ENCODE assay signal across 22 cellular contexts in the genomic region with DNA sequence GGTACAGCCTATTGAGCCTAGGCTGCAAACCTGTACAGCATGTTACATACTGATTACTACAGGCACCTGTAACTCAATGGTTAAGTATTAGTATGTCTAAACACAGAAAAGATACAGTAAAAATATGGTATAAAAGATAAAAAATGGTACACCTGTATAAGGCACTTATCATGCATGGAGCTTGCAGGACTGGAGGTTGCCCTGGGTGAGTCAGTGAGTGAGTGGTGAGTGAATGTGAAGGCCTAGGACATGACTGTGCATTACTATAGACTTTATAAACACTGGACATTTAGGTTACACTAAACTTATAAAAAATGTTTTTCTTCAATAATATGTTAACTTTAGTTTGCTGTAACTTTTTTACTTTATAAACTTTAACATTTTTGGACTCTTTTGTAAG.
DNase-seq lines count a peak whose midpoint lies in the region; ATAC-seq, FAIRE-seq and TF ChIP-seq lines count a peak whose summit lies in the region.
"Had no signal": no experiment of that assay in that cellular context is flagged by ENCODE, and none has a peak within 500 bp of the region (broad histone marks: within the 10 kb centered on the region; RNA-seq: fewer than 3 reads in every experiment).

No MANE protein-coding gene starts in this region.

- H3K27ac ChIP-seq in PC-3 (ENCODE audit: low read length): no peak overlapping the region
- H3K27ac ChIP-seq: PC-9, right lobe of liver, SK-N-MC, testis had no signal

- no peak overlapping the region for H2AFZ ChIP-seq in PC-3 (ENCODE audit: low read length)
- H2AFZ ChIP-seq: PC-9 had no signal

- no peak overlapping the region for H3K4me3 Mint-ChIP-seq in activated T-cell treated with anti-CD3 and anti-CD28 coated beads, Interleukin-2, amount 50 U/mL, for 4 hours
- H3K4me3 Mint-ChIP-seq: activated naive CD8-positive, alpha-beta T cell treated with anti-CD3 and anti-CD28 coated beads for 36 hours; activated T-helper 1 cell treated with anti-CD3 and anti-CD28 coated beads, Interleukin-12 subunit alpha, Interleukin-12 subunit beta, Interleukin-2, Interleukin-4 antibody, amounts not matched to agents 30 ng/mL and 10 ng/mL and 1 ng/mL, durations not matched to agents 14 hours and 24 hours and 36 hours; memory B cell; naive thymus-derived CD4-positive, alpha-beta T cell; stimulated activated memory B cell treated with anti-CD40 and anti-IgM and Interleukin-4, amounts not matched to agents 10 μg/mL and 1 μg/mL and 100 μg/mL, for 72 hours had no signal

- FAIRE-seq in bronchial epithelial cell (lab: Jason Lieb, UNC): no peak

- no peaks in the 10 kb centered on the region for H3K9me3 ChIP-seq in PC-3 (ENCODE audit: low read length)
- H3K9me3 ChIP-seq: heart right ventricle, right lobe of liver, testis had no signal

- no peaks in the 10 kb centered on the region for H3K4me1 Mint-ChIP-seq in activated T-cell treated with anti-CD3 and anti-CD28 coated beads, Interleukin-2, amount 50 U/mL, for 4 hours (ENCODE audit: low read depth)
- H3K4me1 Mint-ChIP-seq: activated naive CD8-positive, alpha-beta T cell treated with anti-CD3 and anti-CD28 coated beads for 36 hours; memory B cell had no signal

- no TSS peak for BruUV-seq in PC-3 (replicated peaks; lab: Mats Ljungman, UMichigan)

- H3K4me3 ChIP-seq in PC-3 (ENCODE audit: low read length): no peak overlapping the region
- no peak overlapping the region for H3K4me3 ChIP-seq in bronchial epithelial cell (ENCODE audit: low read depth, low read length)
- H3K4me3 ChIP-seq: heart right ventricle, PC-9, right lobe of liver, SK-N-MC, testis had no signal

- no peaks in the 10 kb centered on the region for H3K27me3 Mint-ChIP-seq in activated T-cell treated with anti-CD3 and anti-CD28 coated beads, Interleukin-2, amount 50 U/mL, for 4 hours (ENCODE audit: low read depth)

- no peaks in the 10 kb centered on the region for H3K79me2 ChIP-seq in PC-3 (ENCODE audit: low read length)

- no peaks in the 10 kb centered on the region for H3K27me3 ChIP-seq in PC-3 (ENCODE audit: low read length)
- no peaks in the 10 kb centered on the region for H3K27me3 ChIP-seq in bronchial epithelial cell (ENCODE audit: control insufficient read depth, insufficient read depth, low read length)
- H3K27me3 ChIP-seq: heart right ventricle, right lobe of liver, testis had no signal

- no peaks in the 10 kb centered on the region for H3K9me3 Mint-ChIP-seq in activated T-cell treated with anti-CD3 and anti-CD28 coated beads, Interleukin-2, amount 50 U/mL, for 4 hours
- H3K9me3 Mint-ChIP-seq: activated naive CD8-positive, alpha-beta T cell treated with anti-CD3 and anti-CD28 coated beads for 36 hours; activated T-helper 1 cell treated with anti-CD3 and anti-CD28 coated beads, Interleukin-12 subunit alpha, Interleukin-12 subunit beta, Interleukin-2, Interleukin-4 antibody, amounts not matched to agents 30 ng/mL and 10 ng/mL and 1 ng/mL, durations not matched to agents 14 hours and 24 hours and 36 hours; memory B cell; naive thymus-derived CD4-positive, alpha-beta T cell; stimulated activated memory B cell treated with anti-CD40 and anti-IgM and Interleukin-4, amounts not matched to agents 10 μg/mL and 1 μg/mL and 100 μg/mL, for 72 hours had no signal

- peaks cover 3% of the 10 kb centered on the region; the same call in 1 of the 2 replicates for H3K4me1 ChIP-seq in PC-3 (ENCODE audit: insufficient read depth, low read length)
- H3K4me1 ChIP-seq: right lobe of liver had no signal

- no peak overlapping the region for H3K4me2 ChIP-seq in PC-3 (ENCODE audit: low read length)
- H3K4me2 ChIP-seq: PC-9 had no signal

- H3F3A ChIP-seq in PC-3 (ENCODE audit: low read length, unreplicated experiment): no peaks in the 10 kb centered on the region

- CTCF ChIA-PET in PC-3 (lab: Charles Lee): no interaction called here

- DNase-seq in EL: peak; percentile 69
- peak; percentile 48 for DNase-seq in PC-3
- peak; percentile 82 for DNase-seq in bronchial epithelial cell (ENCODE audit: low read depth)
- DNase-seq in kidney glomerular epithelial cell (lab: John Stamatoyannopoulos, UW): peak; percentile 35
- DNase-seq in activated T-cell treated with anti-CD3 and anti-CD28 coated beads, Interleukin-2, amount 50 U/mL, for 4 hours: no peak
- no peak for DNase-seq in NCI-H1048 (lab: John Stamatoyannopoulos, UW)
- DNase-seq in cerebellar cortex (ENCODE audit: low spot score): no peak
- DNase-seq in HUDEP-2 (lab: John Stamatoyannopoulos, UW; ENCODE audit: unreplicated experiment in 76 of 76): no peak
- DNase-seq: activated naive CD8-positive, alpha-beta T cell treated with anti-CD3 and anti-CD28 coated beads for 36 hours; DND-41; heart right ventricle; naive thymus-derived CD4-positive, alpha-beta T cell; NCI-H1417 treated with DMSO at 0.1 percent for 48 hours; PC-9; right lobe of liver; testis had no signal

- intact Hi-C loops in PC-3 (cut with micrococcal nuclease): no loop called here

- H3K9me2 ChIP-seq in PC-3 (replicated peaks; ENCODE audit: low read length): no peaks in the 10 kb centered on the region

- no peak for ATAC-seq in PC-3
- ATAC-seq in activated T-cell treated with anti-CD3 and anti-CD28 coated beads, Interleukin-2, amount 50 U/mL, for 4 hours: no peak
- ATAC-seq: activated CD4-positive, CD25-positive, alpha-beta regulatory T cell treated with anti-CD3 and anti-CD28 coated beads, Interleukin-2, amount 50 U/mL, for 24 hours; esophagus mucosa; heart right ventricle; naive thymus-derived CD4-positive, alpha-beta T cell; right lobe of liver; stimulated activated memory B cell treated with anti-CD40 and anti-IgM and Interleukin-4, amounts not matched to agents 10 μg/mL and 1 μg/mL and 100 μg/mL, for 72 hours had no signal

- POLR2A ChIA-PET in PC-3 (lab: Charles Lee; ENCODE audit: unreplicated experiment): no interaction called here

- H3K36me3 Mint-ChIP-seq in activated T-cell treated with anti-CD3 and anti-CD28 coated beads, Interleukin-2, amount 50 U/mL, for 4 hours (ENCODE audit: insufficient read depth): no peaks in the 10 kb centered on the region
- H3K36me3 Mint-ChIP-seq: activated naive CD8-positive, alpha-beta T cell treated with anti-CD3 and anti-CD28 coated beads for 36 hours; memory B cell; naive thymus-derived CD4-positive, alpha-beta T cell; stimulated activated memory B cell treated with anti-CD40 and anti-IgM and Interleukin-4, amounts not matched to agents 10 μg/mL and 1 μg/mL and 100 μg/mL, for 72 hours had no signal

- no peaks in the 10 kb centered on the region for H4K20me1 ChIP-seq in PC-3 (ENCODE audit: low read length)

- TF ChIP-seq CTCF in PC-3 (conservative IDR thresholded peaks at IDR 0.05; ENCODE audit: low read depth, low read length) (no peak), bronchial epithelial cell (IDR thresholded peaks at IDR 0.05; ENCODE audit: insufficient read depth, low read length, severe bottlenecking) (no peak)

- no peak overlapping the region for H3K9ac ChIP-seq in PC-3 (ENCODE audit: low read length)

- H3K36me3 ChIP-seq in PC-3 (ENCODE audit: low read depth, low read length) (no peaks in the 10 kb centered on the region), bronchial epithelial cell (ENCODE audit: control insufficient read depth, insufficient read depth, low read length) (no peaks in the 10 kb centered on the region)
- H3K36me3 ChIP-seq: heart right ventricle, right lobe of liver had no signal

Comparison
In these comparisons a context has a peak if more than half of its experiments do, and no peak if none do; other contexts are left out.
1. DNase-seq: peak in EL (single experiment), PC-3 (single experiment), bronchial epithelial cell (single experiment) and kidney glomerular epithelial cell (single experiment); none in activated T-cell treated with anti-CD3 and anti-CD28 coated beads, Interleukin-2, amount 50 U/mL, for 4 hours (single experiment), NCI-H1048 (single experiment), cerebellar cortex (single experiment) and HUDEP-2 (0 of 76).